12 cellular contexts compared by ENCODE assay signal in the genomic region with DNA sequence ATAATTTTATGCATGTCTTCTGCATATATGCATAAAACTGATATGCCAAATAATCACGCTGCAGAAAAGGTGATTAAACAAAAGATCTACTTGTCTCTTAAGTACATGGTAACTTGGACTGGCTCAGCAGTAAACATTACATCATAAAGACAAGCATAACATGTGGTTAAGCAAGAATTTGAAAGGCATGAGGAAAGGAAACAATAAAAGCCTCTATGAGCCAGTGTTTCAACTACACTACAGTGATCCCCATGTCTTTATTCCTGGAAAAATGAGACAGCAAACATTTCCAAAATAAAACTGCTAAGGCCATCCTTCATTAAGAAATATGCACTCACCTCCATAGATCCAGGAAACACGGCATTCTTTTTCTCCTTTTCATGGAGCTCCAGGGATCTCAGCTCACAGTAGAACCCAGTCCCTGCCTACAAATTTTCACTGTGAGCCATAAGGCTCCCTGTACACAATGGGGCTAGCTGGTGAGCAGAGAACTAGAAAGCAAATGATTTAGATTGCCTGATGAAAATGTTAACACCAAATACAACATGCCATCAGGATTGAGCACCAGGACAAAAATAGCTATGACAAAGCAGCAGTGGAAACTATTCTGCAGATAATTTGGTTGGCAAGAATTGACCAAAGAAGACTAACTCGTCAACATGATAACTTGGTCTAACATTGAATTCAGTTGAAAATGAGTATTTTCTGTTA.
A peak's percentile ranks its signal among the peaks of the same experiment; 100 is the strongest.
DNase-seq lines count a peak whose midpoint lies in the region; ATAC-seq and TF ChIP-seq lines count a peak whose summit lies in the region.
"Had no signal": no experiment of that assay in that cellular context is flagged by ENCODE, and none has a peak within 500 bp of the region (broad histone marks: within the 10 kb centered on the region; RNA-seq: fewer than 3 reads in every experiment).

No MANE protein-coding gene starts in this region.

- peaks cover 12% of the 10 kb centered on the region for H3K9me3 Mint-ChIP-seq in type B pancreatic cell

- H3K36me3 Mint-ChIP-seq in type B pancreatic cell = peaks cover 4% of the 10 kb centered on the region

- no peak overlapping the region for H3K4me3 Mint-ChIP-seq in type B pancreatic cell
- H3K4me3 Mint-ChIP-seq: central memory CD8-positive, alpha-beta T cell had no signal

- H3K9me3 ChIP-seq in cardiac muscle cell (ENCODE audit: low read depth) = no peaks in the 10 kb centered on the region
- H3K9me3 ChIP-seq in WERI-Rb-1 (ENCODE audit: severe bottlenecking) = peaks cover 6% of the 10 kb centered on the region

- ATAC-seq in SK-N-SH treated with all-trans-retinoic acid at 6 μM for 48 hours (peak; percentile 79), GM19467 (IDR thresholded peaks at IDR 0.05; ENCODE audit: unreplicated experiment) (no peak), GM18511 (IDR thresholded peaks at IDR 0.05; ENCODE audit: unreplicated experiment) (no peak)

- no peaks in the 10 kb centered on the region for H3K36me3 ChIP-seq in cardiac muscle cell
- H3K36me3 ChIP-seq in WERI-Rb-1 = no peaks in the 10 kb centered on the region
- H3K36me3 ChIP-seq: BLaER1 treated with 17β-estradiol and CSF1 and Interleukin-3, amounts not matched to agents 10 nM and 100 nM; spleen had no signal

- H3K4me3 ChIP-seq in cardiac muscle cell (no peak overlapping the region), WERI-Rb-1 (ENCODE audit: low read depth, low read length) (no peak overlapping the region)
- H3K4me3 ChIP-seq: BLaER1 treated with 17β-estradiol and CSF1 and Interleukin-3, amounts not matched to agents 10 nM and 100 nM; spleen had no signal

- peak overlapping the region; percentile 77 for H3K27ac Mint-ChIP-seq in type B pancreatic cell

- H3K27ac ChIP-seq in cardiac muscle cell = peak overlapping the region; percentile 10
- H3K27ac ChIP-seq in WERI-Rb-1 = no peak overlapping the region
- H3K27ac ChIP-seq: spleen had no signal

- no peaks in the 10 kb centered on the region for H3K4me1 ChIP-seq in cardiac muscle cell (ENCODE audit: low read depth)
- H3K4me1 ChIP-seq: spleen had no signal

- peaks cover 7% of the 10 kb centered on the region for H3K4me1 Mint-ChIP-seq in type B pancreatic cell (ENCODE audit: unreplicated experiment)
- H3K4me1 Mint-ChIP-seq: central memory CD8-positive, alpha-beta T cell had no signal

- TF ChIP-seq CTCF in cardiac muscle cell (IDR thresholded peaks at IDR 0.05; ENCODE audit: low read depth, low read length) (no peak), type B pancreatic cell (conservative IDR thresholded peaks at IDR 0.05) (no peak), WERI-Rb-1 (IDR thresholded peaks at IDR 0.05; ENCODE audit: low read depth, low read length) (no peak)

- no peaks in the 10 kb centered on the region for H3K27me3 ChIP-seq in cardiac muscle cell
- H3K27me3 ChIP-seq in WERI-Rb-1 (ENCODE audit: insufficient read depth, low read depth, severe bottlenecking) = no peaks in the 10 kb centered on the region
- H3K27me3 ChIP-seq: BLaER1 treated with 17β-estradiol and CSF1 and Interleukin-3, amounts not matched to agents 10 nM and 100 nM; spleen had no signal

- no peaks in the 10 kb centered on the region for H3K27me3 Mint-ChIP-seq in type B pancreatic cell
- H3K27me3 Mint-ChIP-seq: central memory CD8-positive, alpha-beta T cell had no signal

- DNase-seq in NCI-H2107 treated with DMSO at 0.1 percent for 48 hours (lab: John Stamatoyannopoulos, UW; ENCODE audit: unreplicated experiment) (peak; percentile 20), NCI-H2107 (lab: John Stamatoyannopoulos, UW) (no peak), cardiac muscle cell (ENCODE audit: low read depth in 1 of 2, low spot score in 1 of 2) (peak; percentile 10 to 92), type B pancreatic cell (ENCODE audit: extremely low spot score, unreplicated experiment) (no peak), WERI-Rb-1 (no peak)
- DNase-seq: H7, spleen had no signal

TF ChIP-seq in SK-N-SH treated with all-trans-retinoic acid at 6 μM for 48 hours, 23 proteins besides CTCF, POLR2A, EP300 and RAD21:
- no peak for TF ChIP-seq ISL1 (CRISPR knock-in tag; IDR thresholded peaks at IDR 0.05)
- TF ChIP-seq ZC3H10 (CRISPR knock-in tag; IDR thresholded peaks at IDR 0.05) = no peak
- TF ChIP-seq, protein P1, sequence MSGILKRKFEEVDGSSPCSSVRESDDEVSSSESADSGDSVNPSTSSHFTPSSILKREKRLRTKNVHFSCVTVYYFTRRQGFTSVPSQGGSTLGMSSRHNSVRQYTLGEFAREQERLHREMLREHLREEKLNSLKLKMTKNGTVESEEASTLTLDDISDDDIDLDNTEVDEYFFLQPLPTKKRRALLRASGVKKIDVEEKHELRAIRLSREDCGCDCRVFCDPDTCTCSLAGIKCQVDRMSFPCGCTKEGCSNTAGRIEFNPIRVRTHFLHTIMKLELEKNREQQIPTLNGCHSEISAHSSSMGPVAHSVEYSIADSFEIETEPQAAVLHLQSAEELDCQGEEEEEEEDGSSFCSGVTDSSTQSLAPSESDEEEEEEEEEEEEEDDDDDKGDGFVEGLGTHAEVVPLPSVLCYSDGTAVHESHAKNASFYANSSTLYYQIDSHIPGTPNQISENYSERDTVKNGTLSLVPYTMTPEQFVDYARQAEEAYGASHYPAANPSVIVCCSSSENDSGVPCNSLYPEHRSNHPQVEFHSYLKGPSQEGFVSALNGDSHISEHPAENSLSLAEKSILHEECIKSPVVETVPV (CRISPR knock-in tag; IDR thresholded peaks at IDR 0.05) = no peak
- TF ChIP-seq TCF4 (CRISPR knock-in tag; IDR thresholded peaks at IDR 0.05; ENCODE audit: borderline replicate concordance) = no peak
- TF ChIP-seq, protein P2, sequence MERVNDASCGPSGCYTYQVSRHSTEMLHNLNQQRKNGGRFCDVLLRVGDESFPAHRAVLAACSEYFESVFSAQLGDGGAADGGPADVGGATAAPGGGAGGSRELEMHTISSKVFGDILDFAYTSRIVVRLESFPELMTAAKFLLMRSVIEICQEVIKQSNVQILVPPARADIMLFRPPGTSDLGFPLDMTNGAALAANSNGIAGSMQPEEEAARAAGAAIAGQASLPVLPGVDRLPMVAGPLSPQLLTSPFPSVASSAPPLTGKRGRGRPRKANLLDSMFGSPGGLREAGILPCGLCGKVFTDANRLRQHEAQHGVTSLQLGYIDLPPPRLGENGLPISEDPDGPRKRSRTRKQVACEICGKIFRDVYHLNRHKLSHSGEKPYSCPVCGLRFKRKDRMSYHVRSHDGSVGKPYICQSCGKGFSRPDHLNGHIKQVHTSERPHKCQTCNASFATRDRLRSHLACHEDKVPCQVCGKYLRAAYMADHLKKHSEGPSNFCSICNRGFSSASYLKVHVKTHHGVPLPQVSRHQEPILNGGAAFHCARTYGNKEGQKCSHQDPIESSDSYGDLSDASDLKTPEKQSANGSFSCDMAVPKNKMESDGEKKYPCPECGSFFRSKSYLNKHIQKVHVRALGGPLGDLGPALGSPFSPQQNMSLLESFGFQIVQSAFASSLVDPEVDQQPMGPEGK (CRISPR knock-in tag; IDR thresholded peaks at IDR 0.05; ENCODE audit: borderline replicate concordance) = no peak
- TF ChIP-seq PPARA (CRISPR knock-in tag; IDR thresholded peaks at IDR 0.05; ENCODE audit: borderline replicate concordance) = no peak
- TF ChIP-seq RARB (CRISPR knock-in tag; IDR thresholded peaks at IDR 0.05) = no peak
- TF ChIP-seq ZFP30 (CRISPR knock-in tag; IDR thresholded peaks at IDR 0.05) = no peak
TF ChIP-seq in SK-N-SH treated with all-trans-retinoic acid at 6 μM for 48 hours: peak in this region for 0.

Comparison
In these comparisons a context has a peak if more than half of its experiments do, and no peak if none do; other contexts are left out.
1. DNase-seq: peak in NCI-H2107 treated with DMSO at 0.1 percent for 48 hours (single experiment) and cardiac muscle cell (2 of 2); none in NCI-H2107 (single experiment), type B pancreatic cell (single experiment) and WERI-Rb-1 (single experiment).